15 cellular contexts compared by ENCODE assay signal in genomic region chr3:171749128-171749527, GRCh38.
"Had no signal": no experiment of that assay in that cellular context is flagged by ENCODE, and none has a peak within 500 bp of the region (broad histone marks: within the 10 kb centered on the region; RNA-seq: fewer than 3 reads in every experiment).

No MANE protein-coding gene starts in this region.

- H3K36me3 ChIP-seq: brain microvascular endothelial cell, lower lobe of right lung, vagina had no signal

- H3K27ac ChIP-seq: gastroesophageal sphincter, lower lobe of right lung, vagina had no signal

- H3K4me3 ChIP-seq: gastroesophageal sphincter, lower lobe of right lung, vagina had no signal

- DNase-seq: activated CD4-positive, alpha-beta T cell treated with anti-CD3 and anti-CD28 coated beads, Interleukin-2, amount 10 ng/mL, durations not matched to agents 7 days and 5 days; activated CD8-positive, alpha-beta T cell treated with anti-CD3 and anti-CD28 coated beads, Interleukin-2, amount 10 ng/mL, durations not matched to agents 7 days and 5 days; activated naive CD4-positive, alpha-beta T cell treated with anti-CD3 and anti-CD28 coated beads for 36 hours; activated T-cell treated with anti-CD3 and anti-CD28 coated beads, Interleukin-2, amount 50 U/mL, for 24 hours; anterior cingulate cortex; brain microvascular endothelial cell; cortex of kidney; lower lobe of right lung; nephron progenitor cell; occipital lobe; T1000 had no signal

- ATAC-seq: activated CD4-positive, CD25-positive, alpha-beta regulatory T cell treated with anti-CD3 and anti-CD28 coated beads, Interleukin-2, amount 50 U/mL, for 24 hours; activated CD8-positive, alpha-beta T cell treated with anti-CD3 and anti-CD28 coated beads, Interleukin-2, amount 10 ng/mL, durations not matched to agents 7 days and 5 days; gastroesophageal sphincter; lower lobe of right lung had no signal

- H3K9me3 ChIP-seq: gastroesophageal sphincter, lower lobe of right lung, vagina had no signal

- H3K27me3 ChIP-seq: brain microvascular endothelial cell, gastroesophageal sphincter, vagina had no signal

- FAIRE-seq: endometrium had no signal
